ENCODE assay signal across 8 cellular contexts in genomic region chr12:62190921-62191746, GRCh38.
DNase-seq lines count a peak whose midpoint lies in the region; FAIRE-seq and TF ChIP-seq lines count a peak whose summit lies in the region.

No MANE protein-coding gene starts in this region.

- FAIRE-seq in HTR-8/SVneo (lab: Jason Lieb, UNC) = peak; percentile 26

- no peak for TF ChIP-seq CTCF in spleen (IDR thresholded peaks at IDR 0.05 in 8 of 11, conservative IDR thresholded peaks at IDR 0.05 in 3 of 11)

- peak overlapping the region; percentile 78 for H3K4me3 Mint-ChIP-seq in activated naive CD8-positive, alpha-beta T cell treated with anti-CD3 and anti-CD28 coated beads for 36 hours

- H3K36me3 ChIP-seq in iPS-18a (ENCODE audit: control insufficient read depth, low read depth, low read length) (no peaks in the 10 kb centered on the region), spleen (no peaks in the 10 kb centered on the region)

- DNase-seq in HTR-8/SVneo (ENCODE audit: insufficient read length, low spot score) (no peak), spleen (peak; percentile 83), NCI-H146 treated with DMSO at 0.1 percent for 48 hours (lab: John Stamatoyannopoulos, UW; ENCODE audit: unreplicated experiment) (no peak), SW480 (ENCODE audit: low spot score) (no peak), NCI-H510A (lab: John Stamatoyannopoulos, UW) (no peak), OCI-M1 (lab: John Stamatoyannopoulos, UW) (no peak)
- DNase-seq in activated naive CD8-positive, alpha-beta T cell treated with anti-CD3 and anti-CD28 coated beads for 36 hours = peak; percentile 22

- no peak overlapping the region for H3K9ac ChIP-seq in iPS-18a (ENCODE audit: low read length)

- H3K9me3 Mint-ChIP-seq in activated naive CD8-positive, alpha-beta T cell treated with anti-CD3 and anti-CD28 coated beads for 36 hours = no peaks in the 10 kb centered on the region

- 1 to 3% (median 2%) methylated on average over 49 to 74 of the region's 74 CpGs for WGBS in spleen, 5 donors

- H3K27me3 Mint-ChIP-seq in activated naive CD8-positive, alpha-beta T cell treated with anti-CD3 and anti-CD28 coated beads for 36 hours = peaks cover 40% of the 10 kb centered on the region

- no peaks in the 10 kb centered on the region for H3K9me3 ChIP-seq in iPS-18a (ENCODE audit: control insufficient read depth, low read depth, low read length)
- H3K9me3 ChIP-seq in spleen = no peaks in the 10 kb centered on the region

- H3K4me1 ChIP-seq in iPS-18a (ENCODE audit: control insufficient read depth, low read depth, low read length) (peaks cover 8% of the 10 kb centered on the region), spleen (peaks cover 18 to 38% (median 29%) of the 10 kb centered on the region in 6 donors)

- TF ChIP-seq POLR2A in spleen (IDR thresholded peaks at IDR 0.05) = no peak

- no peak overlapping the region for H3K27ac ChIP-seq in iPS-18a (ENCODE audit: low read length)
- peak overlapping the region in 2 of 8 donors; percentile 10 to 23 for H3K27ac ChIP-seq in spleen

- no peak overlapping the region for H3K27ac Mint-ChIP-seq in activated naive CD8-positive, alpha-beta T cell treated with anti-CD3 and anti-CD28 coated beads for 36 hours

- H3K4me3 ChIP-seq in iPS-18a (ENCODE audit: low read length) (peak overlapping the region; percentile 79), spleen (peak overlapping the region; percentile 37 to 73 (median 52))

- H3K27me3 ChIP-seq in iPS-18a (ENCODE audit: control insufficient read depth, insufficient read depth, low read length) (peaks cover 45% of the 10 kb centered on the region), spleen (replicated peaks in 1 of 7) (peaks cover 0 to 34% (median 26%) of the 10 kb centered on the region in 7 donors)

- intact Hi-C loops in spleen (cut with DNase I; ENCODE audit: low total_unique reads) = no loop called here

- H3K36me3 Mint-ChIP-seq in activated naive CD8-positive, alpha-beta T cell treated with anti-CD3 and anti-CD28 coated beads for 36 hours = no peaks in the 10 kb centered on the region

- H3K4me1 Mint-ChIP-seq in activated naive CD8-positive, alpha-beta T cell treated with anti-CD3 and anti-CD28 coated beads for 36 hours = peaks cover 19% of the 10 kb centered on the region

Comparison
In these comparisons a context has a peak if more than half of its experiments do, and no peak if none do; other contexts are left out.
1. DNase-seq: peak in activated naive CD8-positive, alpha-beta T cell treated with anti-CD3 and anti-CD28 coated beads for 36 hours (single experiment) and spleen (single experiment); none in HTR-8/SVneo (single experiment), NCI-H146 treated with DMSO at 0.1 percent for 48 hours (single experiment), SW480 (single experiment), NCI-H510A (single experiment) and OCI-M1 (single experiment).